ENCODE assay signal across 8 cellular contexts in genomic region chr19:36113425-36113824, GRCh38. TPM values are rescaled to one million over a fixed set of nuclear protein-coding genes. Genes with fewer than 3 reads are reported as not detected.
DNase-seq lines count a peak whose midpoint lies in the region; ATAC-seq and TF ChIP-seq lines count a peak whose summit lies in the region.

No MANE protein-coding gene starts in this region.

- no peaks in the 10 kb centered on the region for H3K9me3 ChIP-seq in GM23248 (ENCODE audit: low read depth)
- no peaks in the 10 kb centered on the region for H3K9me3 ChIP-seq in SK-N-MC (ENCODE audit: low read depth, low read length)
- no peaks in the 10 kb centered on the region for H3K9me3 ChIP-seq in esophagus muscularis mucosa
- no peaks in the 10 kb centered on the region for H3K9me3 ChIP-seq in gastrocnemius medialis

- peak overlapping the region; percentile 85; the same call in 1 of the 2 replicates for H3K9ac ChIP-seq in GM23248
- peak overlapping the region; percentile 89 for H3K9ac ChIP-seq in SK-N-MC (ENCODE audit: insufficient read length)

- DNase-seq in GM23248 = no peak
- DNase-seq in SK-N-MC (ENCODE audit: low read depth, low spot score) = no peak
- DNase-seq in esophagus muscularis mucosa (ENCODE audit: extremely low spot score) = no peak
- DNase-seq in gastrocnemius medialis = no peak
- DNase-seq in midbrain (lab: John Stamatoyannopoulos, UW) = no peak
- no peak for DNase-seq in activated CD8-positive, alpha-beta memory T cell treated with anti-CD3 and anti-CD28 coated beads, Interleukin-2, amount 50 U/mL, for 4 hours
- no peak for DNase-seq in T-helper 9 cell

- WGBS in GM23248 (ENCODE audit: low coverage in 1 of 2, low lambda C conversion rate in 2 of 2, missing lambda C conversion rate in 2 of 2), 2 experiments = 91 to 95% methylated on average over 34 of the region's 34 CpGs
- WGBS in esophagus muscularis mucosa = 88% methylated on average over 29 of the region's 34 CpGs

- intact Hi-C loops in esophagus muscularis mucosa (cut with DNase I) (loop anchor here (5.0 kb wide), 2 partner anchors 56 to 116 kb away; partner anchors contain the start of gene SDHAF1), gastrocnemius medialis (cut with DNase I; ENCODE audit: low total_unique reads) (loop anchor here (10.0 kb wide), 1 partner anchor 369 kb away; the partner anchor contains the start of genes IGFLR1, LIN37, PSENEN and U2AF1L4)

- H3K27ac ChIP-seq in GM23248 (no peak overlapping the region), SK-N-MC (no peak overlapping the region), esophagus muscularis mucosa (replicated peaks in 1 of 4) (peak overlapping the region in 3 of 4 donors; percentile 88 to 96 (median 91)), gastrocnemius medialis (peak overlapping the region in 1 of 4 donors; percentile 89)

- ATAC-seq in gastrocnemius medialis (no peak), GM18498 (IDR thresholded peaks at IDR 0.05; ENCODE audit: unreplicated experiment) (no peak)

- no peaks in the 10 kb centered on the region for H3F3A ChIP-seq in GM23248 (ENCODE audit: insufficient read depth)

- H4K20me1 ChIP-seq in GM23248 (ENCODE audit: insufficient read depth) = no peaks in the 10 kb centered on the region

- H3K27me3 ChIP-seq in GM23248 (replicated peaks; ENCODE audit: insufficient read depth) (no peaks in the 10 kb centered on the region), esophagus muscularis mucosa (no peaks in the 10 kb centered on the region), gastrocnemius medialis (no peaks in the 10 kb centered on the region)

- TF ChIP-seq POLR2A in esophagus muscularis mucosa (IDR thresholded peaks at IDR 0.05; ENCODE audit: low read depth) = no peak
- TF ChIP-seq POLR2A in gastrocnemius medialis (IDR thresholded peaks at IDR 0.05) = no peak

- no peak overlapping the region for H2AFZ ChIP-seq in GM23248

- peaks cover 39% of the 10 kb centered on the region for H3K79me2 ChIP-seq in GM23248 (ENCODE audit: insufficient read depth)

- H3K4me3 ChIP-seq in GM23248 = peak overlapping the region; percentile 84; the same call in 1 of the 2 replicates
- H3K4me3 ChIP-seq in SK-N-MC = peak overlapping the region; percentile 97
- H3K4me3 ChIP-seq in esophagus muscularis mucosa = peak overlapping the region; percentile 72 to 80 (median 74)
- peak overlapping the region; percentile 69 to 94 (median 82) for H3K4me3 ChIP-seq in gastrocnemius medialis

- H3K4me2 ChIP-seq in GM23248 (ENCODE audit: unreplicated experiment) = peak overlapping the region; percentile 91

- TF ChIP-seq EP300 in esophagus muscularis mucosa (IDR thresholded peaks at IDR 0.05) = no peak

- H3K4me1 ChIP-seq in GM23248 (ENCODE audit: insufficient read depth) (peaks cover 7% of the 10 kb centered on the region; the same call in 1 of the 2 replicates), esophagus muscularis mucosa (peaks cover 23 to 45% (median 38%) of the 10 kb centered on the region in 4 donors), gastrocnemius medialis (peaks cover 17 to 18% of the 10 kb centered on the region in 2 donors)

- H3K9me2 ChIP-seq in GM23248 (ENCODE audit: insufficient read depth) = no peaks in the 10 kb centered on the region

- TF ChIP-seq CTCF in esophagus muscularis mucosa (IDR thresholded peaks at IDR 0.05) (no peak), gastrocnemius medialis (IDR thresholded peaks at IDR 0.05 in 4 of 5, conservative IDR thresholded peaks at IDR 0.05 in 1 of 5) (no peak)

- in situ Hi-C loops in GM23248 (cut with MboI) (no loop called here), gastrocnemius medialis (cut with MboI; ENCODE audit: low sequenced_read_pairs in 4 of 4) (no loop called here)

- H3K36me3 ChIP-seq in GM23248 (ENCODE audit: low read depth) (0 out of 2 replicates have a peak, but pooled peaks cover 3% of the 10 kb centered on the region), SK-N-MC (ENCODE audit: insufficient read depth, low read length) (peaks cover 13% of the 10 kb centered on the region; the same call in 1 of the 2 replicates), esophagus muscularis mucosa (peaks cover 15 to 62% (median 48%) of the 10 kb centered on the region in 4 donors), gastrocnemius medialis (peaks cover 0 to 48% of the 10 kb centered on the region in 2 donors)

RNA-seq across cellular contexts. Expression of gene POLR2I, which starts 1.2 kb away (rescaled TPM):
- 44.1 and 44.4 TPM in 2 replicates for total RNA-seq in GM23248 (2014; rRNA removed; shearing (Covaris generic))
- polyA plus RNA-seq in GM23248 (2016; fragmentation: Nextera tagmentation; extraction: Ambion mirVana) = 130 and 143 TPM in 2 replicates
- total RNA-seq in esophagus muscularis mucosa (100 to 1,000 TPM in 2 of 4 donors, 10 to 100 TPM in 2; 64.8 to 152 (median 85.7) TPM), gastrocnemius medialis (10 to 100 TPM; 61.0 to 88.7 (median 79.4) TPM)

RNA-seq across cellular contexts. Expression of gene TBCB, which starts 1.8 kb away (rescaled TPM):
- 221 and 304 TPM in 2 replicates for total RNA-seq in GM23248 (2014; rRNA removed; shearing (Covaris generic))
- polyA plus RNA-seq in GM23248 (2016; fragmentation: Nextera tagmentation; extraction: Ambion mirVana) = 279 and 292 TPM in 2 replicates
- total RNA-seq in esophagus muscularis mucosa (100 to 1,000 TPM; 164 to 230 (median 192) TPM), gastrocnemius medialis (100 to 1,000 TPM in 2 of 4 donors, 10 to 100 TPM in 2; 57.4 to 122 (median 96.7) TPM)

RNA-seq across cellular contexts. Expression of gene OVOL3, which starts 2.5 kb away (rescaled TPM):
- total RNA-seq in GM23248 (2014; rRNA removed; shearing (Covaris generic)) = not detected in 2 replicates
- not detected in 2 replicates for polyA plus RNA-seq in GM23248 (2016; fragmentation: Nextera tagmentation; extraction: Ambion mirVana)
- total RNA-seq in esophagus muscularis mucosa (not detected), gastrocnemius medialis (not detected)

RNA-seq across cellular contexts. Expression of gene CAPNS1, which starts 26.4 kb away (rescaled TPM):
- 540 and 588 TPM in 2 replicates for total RNA-seq in GM23248 (2014; rRNA removed; shearing (Covaris generic))
- 344 and 353 TPM in 2 replicates for polyA plus RNA-seq in GM23248 (2016; fragmentation: Nextera tagmentation; extraction: Ambion mirVana)
- total RNA-seq in esophagus muscularis mucosa (100 to 1,000 TPM; 212 to 245 (median 229) TPM), gastrocnemius medialis (100 to 1,000 TPM in 3 of 4 donors, 10 to 100 TPM in 1; 94.8 to 252 (median 165) TPM)

RNA-seq across cellular contexts. Expression of gene COX7A1, which starts 38.8 kb away (rescaled TPM):
- total RNA-seq in GM23248 (2014; rRNA removed; shearing (Covaris generic)) = 8.4 and 9.2 TPM in 2 replicates
- polyA plus RNA-seq in GM23248 (2016; fragmentation: Nextera tagmentation; extraction: Ambion mirVana) = 93.2 and 95.6 TPM in 2 replicates
- total RNA-seq in esophagus muscularis mucosa (100 to 1,000 TPM in 2 of 4 donors, 10 to 100 TPM in 2; 65.8 to 231 (median 101) TPM), gastrocnemius medialis (100 to 1,000 TPM; 165 to 421 (median 223) TPM)

Comparison
In these comparisons a context has a peak if more than half of its experiments do, and no peak if none do; other contexts are left out.
1. H3K27ac ChIP-seq: peak in esophagus muscularis mucosa (3 of 4); none in GM23248 (single experiment) and SK-N-MC (single experiment).
2. Peak in every context shown above with its lines, with median percentiles within 50 percentile points of each other: H3K4me3 ChIP-seq.